1 cellular context compared by ENCODE assay signal in the genomic region with DNA sequence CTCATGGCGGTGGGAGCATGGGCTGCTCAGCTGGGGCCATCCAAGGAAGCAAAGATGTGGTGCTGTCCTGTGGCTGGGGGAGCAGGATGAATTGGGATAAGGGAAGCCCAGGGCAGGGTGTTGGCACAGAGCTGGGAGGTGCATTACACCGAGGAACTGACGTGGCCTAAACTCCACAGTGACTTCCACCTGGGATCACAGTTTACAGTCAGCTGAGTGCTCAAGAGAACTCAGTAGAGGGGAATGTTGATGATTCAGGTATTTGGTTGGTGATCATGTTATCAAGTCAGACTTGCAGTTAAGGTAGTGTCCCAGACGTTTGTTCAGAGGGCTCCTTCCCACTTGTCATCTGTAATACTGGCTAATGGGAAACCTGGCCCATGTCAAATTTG.
TF ChIP-seq lines count a peak whose summit lies in the region.

No MANE protein-coding gene starts in this region.

TF ChIP-seq in GM23338, 12 proteins besides CTCF, POLR2A, EP300 and RAD21 (continued from another document):
- TF ChIP-seq, protein P1, sequence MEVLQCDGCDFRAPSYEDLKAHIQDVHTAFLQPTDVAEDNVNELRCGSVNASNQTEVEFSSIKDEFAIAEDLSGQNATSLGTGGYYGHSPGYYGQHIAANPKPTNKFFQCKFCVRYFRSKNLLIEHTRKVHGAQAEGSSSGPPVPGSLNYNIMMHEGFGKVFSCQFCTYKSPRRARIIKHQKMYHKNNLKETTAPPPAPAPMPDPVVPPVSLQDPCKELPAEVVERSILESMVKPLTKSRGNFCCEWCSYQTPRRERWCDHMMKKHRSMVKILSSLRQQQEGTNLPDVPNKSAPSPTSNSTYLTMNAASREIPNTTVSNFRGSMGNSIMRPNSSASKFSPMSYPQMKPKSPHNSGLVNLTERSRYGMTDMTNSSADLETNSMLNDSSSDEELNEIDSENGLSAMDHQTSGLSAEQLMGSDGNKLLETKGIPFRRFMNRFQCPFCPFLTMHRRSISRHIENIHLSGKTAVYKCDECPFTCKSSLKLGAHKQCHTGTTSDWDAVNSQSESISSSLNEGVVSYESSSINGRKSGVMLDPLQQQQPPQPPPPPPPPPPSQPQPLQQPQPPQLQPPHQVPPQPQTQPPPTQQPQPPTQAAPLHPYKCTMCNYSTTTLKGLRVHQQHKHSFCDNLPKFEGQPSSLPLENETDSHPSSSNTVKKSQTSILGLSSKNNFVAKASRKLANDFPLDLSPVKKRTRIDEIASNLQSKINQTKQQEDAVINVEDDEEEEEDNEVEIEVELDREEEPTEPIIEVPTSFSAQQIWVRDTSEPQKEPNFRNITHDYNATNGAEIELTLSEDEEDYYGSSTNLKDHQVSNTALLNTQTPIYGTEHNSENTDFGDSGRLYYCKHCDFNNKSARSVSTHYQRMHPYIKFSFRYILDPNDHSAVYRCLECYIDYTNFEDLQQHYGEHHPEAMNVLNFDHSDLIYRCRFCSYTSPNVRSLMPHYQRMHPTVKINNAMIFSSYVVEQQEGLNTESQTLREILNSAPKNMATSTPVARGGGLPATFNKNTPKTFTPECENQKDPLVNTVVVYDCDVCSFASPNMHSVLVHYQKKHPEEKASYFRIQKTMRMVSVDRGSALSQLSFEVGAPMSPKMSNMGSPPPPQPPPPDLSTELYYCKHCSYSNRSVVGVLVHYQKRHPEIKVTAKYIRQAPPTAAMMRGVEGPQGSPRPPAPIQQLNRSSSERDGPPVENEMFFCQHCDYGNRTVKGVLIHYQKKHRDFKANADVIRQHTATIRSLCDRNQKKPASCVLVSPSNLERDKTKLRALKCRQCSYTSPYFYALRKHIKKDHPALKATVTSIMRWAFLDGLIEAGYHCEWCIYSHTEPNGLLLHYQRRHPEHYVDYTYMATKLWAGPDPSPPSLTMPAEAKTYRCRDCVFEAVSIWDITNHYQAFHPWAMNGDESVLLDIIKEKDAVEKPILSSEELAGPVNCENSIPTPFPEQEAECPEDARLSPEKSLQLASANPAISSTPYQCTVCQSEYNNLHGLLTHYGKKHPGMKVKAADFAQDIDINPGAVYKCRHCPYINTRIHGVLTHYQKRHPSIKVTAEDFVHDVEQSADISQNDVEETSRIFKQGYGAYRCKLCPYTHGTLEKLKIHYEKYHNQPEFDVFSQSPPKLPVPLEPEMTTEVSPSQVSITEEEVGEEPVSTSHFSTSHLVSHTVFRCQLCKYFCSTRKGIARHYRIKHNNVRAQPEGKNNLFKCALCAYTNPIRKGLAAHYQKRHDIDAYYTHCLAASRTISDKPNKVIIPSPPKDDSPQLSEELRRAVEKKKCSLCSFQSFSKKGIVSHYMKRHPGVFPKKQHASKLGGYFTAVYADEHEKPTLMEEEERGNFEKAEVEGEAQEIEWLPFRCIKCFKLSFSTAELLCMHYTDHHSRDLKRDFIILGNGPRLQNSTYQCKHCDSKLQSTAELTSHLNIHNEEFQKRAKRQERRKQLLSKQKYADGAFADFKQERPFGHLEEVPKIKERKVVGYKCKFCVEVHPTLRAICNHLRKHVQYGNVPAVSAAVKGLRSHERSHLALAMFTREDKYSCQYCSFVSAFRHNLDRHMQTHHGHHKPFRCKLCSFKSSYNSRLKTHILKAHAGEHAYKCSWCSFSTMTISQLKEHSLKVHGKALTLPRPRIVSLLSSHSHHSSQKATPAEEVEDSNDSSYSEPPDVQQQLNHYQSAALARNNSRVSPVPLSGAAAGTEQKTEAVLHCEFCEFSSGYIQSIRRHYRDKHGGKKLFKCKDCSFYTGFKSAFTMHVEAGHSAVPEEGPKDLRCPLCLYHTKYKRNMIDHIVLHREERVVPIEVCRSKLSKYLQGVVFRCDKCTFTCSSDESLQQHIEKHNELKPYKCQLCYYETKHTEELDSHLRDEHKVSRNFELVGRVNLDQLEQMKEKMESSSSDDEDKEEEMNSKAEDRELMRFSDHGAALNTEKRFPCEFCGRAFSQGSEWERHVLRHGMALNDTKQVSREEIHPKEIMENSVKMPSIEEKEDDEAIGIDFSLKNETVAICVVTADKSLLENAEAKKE (CRISPR knock-in tag; IDR thresholded peaks at IDR 0.05) = no peak
- no peak for TF ChIP-seq CREB1 (CRISPR knock-in tag; IDR thresholded peaks at IDR 0.05; ENCODE audit: low read depth)
